Comparison of ENCODE assay signal across 8 cellular contexts in genomic region chr3:151871639-151872468, GRCh38. TPM values are rescaled to one million over a fixed set of nuclear protein-coding genes. Genes with fewer than 3 reads are reported as not detected.
DNase-seq lines count a peak whose midpoint lies in the region; ATAC-seq and TF ChIP-seq lines count a peak whose summit lies in the region.

No MANE protein-coding gene starts in this region.

- ATAC-seq in GM19463 (IDR thresholded peaks at IDR 0.05; ENCODE audit: unreplicated experiment) (peak; percentile 81), HG03432 (IDR thresholded peaks at IDR 0.05; ENCODE audit: unreplicated experiment) (peak; percentile 86), natural killer cell (peak; percentile 31 to 79 (median 49))

- peaks cover 15% of the 10 kb centered on the region for H3K4me1 Mint-ChIP-seq in activated naive CD8-positive, alpha-beta T cell treated with anti-CD3 and anti-CD28 coated beads for 36 hours
- H3K4me1 Mint-ChIP-seq in natural killer cell: peaks cover 12% of the 10 kb centered on the region in 2 donors

- no peaks in the 10 kb centered on the region for H3K9me3 Mint-ChIP-seq in activated naive CD8-positive, alpha-beta T cell treated with anti-CD3 and anti-CD28 coated beads for 36 hours
- no peaks in the 10 kb centered on the region for H3K9me3 Mint-ChIP-seq in natural killer cell

- peak overlapping the region; percentile 52 for H3K27ac Mint-ChIP-seq in activated naive CD8-positive, alpha-beta T cell treated with anti-CD3 and anti-CD28 coated beads for 36 hours
- H3K27ac Mint-ChIP-seq in natural killer cell: peak overlapping the region in 1 of 2 donors; percentile 40

- peaks cover 23% of the 10 kb centered on the region for H3K4me1 ChIP-seq in BLaER1
- H3K4me1 ChIP-seq in effector memory CD4-positive, alpha-beta T cell (ENCODE audit: control insufficient read depth, insufficient read depth, low read length, poor library complexity, severe bottlenecking): no peaks in the 10 kb centered on the region

- H3K9ac ChIP-seq in BLaER1: no peak overlapping the region

- H3K4me2 ChIP-seq in BLaER1: peak overlapping the region; percentile 57

- H3K36me3 ChIP-seq in BLaER1: no peaks in the 10 kb centered on the region
- H3K36me3 ChIP-seq in effector memory CD4-positive, alpha-beta T cell (ENCODE audit: control insufficient read depth, insufficient read depth, low read length): no peaks in the 10 kb centered on the region

- no peak for TF ChIP-seq CTCF in natural killer cell (IDR thresholded peaks at IDR 0.05)

- H3K36me3 Mint-ChIP-seq in activated naive CD8-positive, alpha-beta T cell treated with anti-CD3 and anti-CD28 coated beads for 36 hours: peaks cover 2% of the 10 kb centered on the region
- no peaks in the 10 kb centered on the region for H3K36me3 Mint-ChIP-seq in natural killer cell

- no peaks in the 10 kb centered on the region for H4K20me1 ChIP-seq in BLaER1

- no peak overlapping the region for H3K4me3 Mint-ChIP-seq in activated naive CD8-positive, alpha-beta T cell treated with anti-CD3 and anti-CD28 coated beads for 36 hours
- H3K4me3 Mint-ChIP-seq in natural killer cell: no peak overlapping the region

- H3K27ac ChIP-seq in BLaER1: peak overlapping the region; percentile 19; the same call in 1 of the 2 replicates
- H3K27ac ChIP-seq in effector memory CD4-positive, alpha-beta T cell (ENCODE audit: insufficient read depth, low read length, poor library complexity, severe bottlenecking): no peak overlapping the region

- no peak for DNase-seq in activated naive CD8-positive, alpha-beta T cell treated with anti-CD3 and anti-CD28 coated beads for 36 hours
- no peak for DNase-seq in natural killer cell
- no peak for DNase-seq in effector memory CD4-positive, alpha-beta T cell
- DNase-seq in activated gamma-delta T cell (lab: John Stamatoyannopoulos, UW): no peak
- DNase-seq in stimulated activated CD4-positive, alpha-beta T cell treated with anti-CD3 and anti-CD28 coated beads, Interleukin-2, amount 100 ng/mL, for 48 hours: no peak

- H3K4me3 ChIP-seq in BLaER1: no peak overlapping the region
- no peak overlapping the region for H3K4me3 ChIP-seq in effector memory CD4-positive, alpha-beta T cell (ENCODE audit: insufficient read depth, low read depth, low read length, poor library complexity, severe bottlenecking)

- H3K27me3 ChIP-seq in BLaER1: no peaks in the 10 kb centered on the region
- H3K27me3 ChIP-seq in effector memory CD4-positive, alpha-beta T cell (replicated peaks; ENCODE audit: control insufficient read depth, insufficient read depth, low read length, poor library complexity, severe bottlenecking): no peaks in the 10 kb centered on the region

- H3K9me3 ChIP-seq in BLaER1: no peaks in the 10 kb centered on the region
- no peaks in the 10 kb centered on the region for H3K9me3 ChIP-seq in effector memory CD4-positive, alpha-beta T cell (ENCODE audit: control insufficient read depth, low read length)

- H3K27me3 Mint-ChIP-seq in activated naive CD8-positive, alpha-beta T cell treated with anti-CD3 and anti-CD28 coated beads for 36 hours: peaks cover 5% of the 10 kb centered on the region
- H3K27me3 Mint-ChIP-seq in natural killer cell (ENCODE audit: low read depth in 2 of 2): no peaks in the 10 kb centered on the region

- intact Hi-C loops in natural killer cell (cut with micrococcal nuclease): no loop called here

RNA-seq across cellular contexts. Expression of gene SUCNR1, which starts 1.6 kb away (rescaled TPM):
- total RNA-seq in activated naive CD8-positive, alpha-beta T cell treated with anti-CD3 and anti-CD28 coated beads for 36 hours: under 1 TPM in 1 of 2 experiments, not detected in 1; 0.04 TPM
- total RNA-seq in natural killer cell: under 1 TPM in 2 of 3 donors, not detected in 1; 0.19 to 0.23 TPM

RNA-seq across cellular contexts. Expression of gene AADAC, which starts 57.9 kb away (rescaled TPM):
- total RNA-seq in activated naive CD8-positive, alpha-beta T cell treated with anti-CD3 and anti-CD28 coated beads for 36 hours: not detected
- total RNA-seq in natural killer cell: not detected
